Comparison of ENCODE assay signal across 27 cellular contexts in genomic region chr7:139515266-139515665, GRCh38. TPM values are rescaled to one million over a fixed set of nuclear protein-coding genes. Genes with fewer than 3 reads are reported as not detected.
"Had no signal": no experiment of that assay in that cellular context is flagged by ENCODE, and none has a peak within 500 bp of the region (broad histone marks: within the 10 kb centered on the region; RNA-seq: fewer than 3 reads in every experiment).

No MANE protein-coding gene starts in this region.

- H3K36me3 ChIP-seq: esophagus squamous epithelium, gastroesophageal sphincter, neutrophil, stomach, thoracic aorta, transverse colon had no signal

- H3K27ac ChIP-seq: esophagus squamous epithelium, gastroesophageal sphincter, neutrophil, skin epidermis, stomach, thoracic aorta, transverse colon had no signal

- H3K9me3 ChIP-seq: esophagus squamous epithelium, gastroesophageal sphincter, neutrophil, stomach, thoracic aorta, transverse colon had no signal

- H3K4me3 ChIP-seq: esophagus squamous epithelium, gastroesophageal sphincter, lung, skin epidermis, stomach, thoracic aorta, transverse colon had no signal

- H3K27me3 ChIP-seq: transverse colon had no signal

- FAIRE-seq: colon, keratinocyte had no signal

- ATAC-seq: effector memory CD8-positive, alpha-beta T cell; gastroesophageal sphincter; left cardiac atrium; left ventricle myocardium superior; naive thymus-derived CD4-positive, alpha-beta T cell; sciatic nerve had no signal

- DNase-seq: effector memory CD8-positive, alpha-beta T cell; esophagus squamous epithelium; foreskin fibroblast; glutamatergic neuron; immature natural killer cell; left cardiac atrium; left ventricle myocardium superior; naive thymus-derived CD4-positive, alpha-beta T cell; nephron progenitor cell; stimulated activated naive CD4-positive, alpha-beta T cell; stomach; substantia nigra; transverse colon had no signal

- H3K4me1 ChIP-seq: esophagus squamous epithelium, gastroesophageal sphincter, stomach, transverse colon had no signal

RNA-seq across cellular contexts. Expression of gene CLEC2L, which starts 8.2 kb away (rescaled TPM):
- total RNA-seq: epithelial cell of proximal tubule; esophagus squamous epithelium; left ventricle myocardium superior; lung; mesenteric fat pad; naive thymus-derived CD4-positive, alpha-beta T cell; osteoblast; pulmonary artery endothelial cell; sciatic nerve; stomach; thoracic aorta had no signal
- polyA plus RNA-seq: keratinocyte; naive thymus-derived CD4-positive, alpha-beta T cell had no signal

RNA-seq across cellular contexts. Expression of gene KLRG2, which starts 31.8 kb away (rescaled TPM):
- total RNA-seq: left cardiac atrium; left ventricle myocardium superior; mesenteric fat pad; mononuclear cell; naive thymus-derived CD4-positive, alpha-beta T cell; osteoblast; pulmonary artery endothelial cell; thoracic aorta; transverse colon; urinary bladder had no signal
- polyA plus RNA-seq: immature natural killer cell; naive thymus-derived CD4-positive, alpha-beta T cell had no signal
